ENCODE assay signal across 8 cellular contexts in the genomic region with DNA sequence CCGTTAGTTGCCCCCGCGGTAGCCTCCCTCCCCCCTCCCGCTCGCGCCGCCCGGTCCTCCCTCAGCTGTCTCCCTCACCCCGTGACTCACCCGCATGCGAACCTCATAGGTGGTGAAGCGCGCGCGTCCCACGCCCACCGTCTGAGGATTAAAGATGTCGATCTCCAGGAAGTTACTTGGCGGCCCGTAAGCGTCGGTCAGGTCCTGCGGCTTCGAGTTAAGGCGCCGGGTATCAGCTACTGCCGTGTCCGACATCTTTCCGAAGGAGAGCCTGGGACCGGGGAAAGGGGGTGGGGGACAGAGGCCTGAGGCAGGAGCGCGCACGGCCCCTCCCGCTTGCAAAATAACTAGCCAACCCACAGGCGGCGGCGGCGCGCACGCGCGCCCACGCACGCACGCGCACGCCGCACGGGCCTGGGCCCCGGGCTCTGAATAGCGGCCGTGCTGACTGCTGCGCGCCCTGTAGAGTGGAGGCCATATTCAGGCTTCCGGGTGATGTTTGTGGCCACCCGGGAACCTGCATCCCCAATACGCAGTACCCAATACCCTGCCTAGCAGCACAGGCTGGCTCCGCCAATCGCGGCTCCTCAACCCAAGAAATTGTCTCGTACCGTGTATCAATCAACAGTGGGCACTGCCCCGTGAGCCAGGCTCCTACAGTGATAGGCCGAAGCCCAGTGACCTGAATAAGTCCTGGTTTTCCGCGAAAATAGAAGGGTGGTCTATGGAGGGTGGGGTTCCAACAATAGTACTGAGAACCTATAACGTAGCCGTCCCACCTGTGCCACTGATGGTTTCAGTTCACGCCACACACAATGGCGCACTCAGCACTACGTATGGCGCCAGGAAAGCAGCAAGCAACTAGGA. TPM values are rescaled to one million over a fixed set of nuclear protein-coding genes. Genes with fewer than 3 reads are reported as not detected.
DNase-seq lines count a peak whose midpoint lies in the region; ATAC-seq and TF ChIP-seq lines count a peak whose summit lies in the region.

A gene (minus strand): TSS at position 283 of the 867 bp plus-strand sequence. CDS start 28 bp downstream, at position 255.

- H3K27ac Mint-ChIP-seq in naive thymus-derived CD4-positive, alpha-beta T cell, result peak within 1 kb of the TSS; percentile 90 to 98 (median 97)
- peak within 1 kb of the TSS; percentile 81 for H3K27ac Mint-ChIP-seq in stimulated activated memory B cell treated with anti-CD40 and anti-IgM and Interleukin-4, amounts not matched to agents 10 μg/mL and 1 μg/mL and 100 μg/mL, for 72 hours

- TF ChIP-seq CTCF in LNCaP clone FGC (IDR thresholded peaks at IDR 0.05; ENCODE audit: control insufficient read depth, extremely low read depth, insufficient read depth), result no peak

- H3K27me3 Mint-ChIP-seq in naive thymus-derived CD4-positive, alpha-beta T cell, result peaks cover 0 to 13% (median 0%) of the 10 kb centered on the region in 5 donors
- H3K27me3 Mint-ChIP-seq in stimulated activated memory B cell treated with anti-CD40 and anti-IgM and Interleukin-4, amounts not matched to agents 10 μg/mL and 1 μg/mL and 100 μg/mL, for 72 hours, result no peaks in the 10 kb centered on the region

- H3K27ac ChIP-seq in naive thymus-derived CD4-positive, alpha-beta T cell (ENCODE audit: low read depth, low read length), result peak within 1 kb of the TSS; percentile 86

- POLR2A ChIA-PET in naive thymus-derived CD4-positive, alpha-beta T cell (lab: Charles Lee), result interaction anchor here (0.6 to 2.4 kb wide), 14 partner anchors 10 to 471 kb away, joined by 3 to 12 read pairs (median 4); a partner anchor contains a TSS

- peaks cover 9 to 24% (median 18%) of the 10 kb centered on the region in 7 donors for H3K4me1 Mint-ChIP-seq in naive thymus-derived CD4-positive, alpha-beta T cell
- peaks cover 11% of the 10 kb centered on the region for H3K4me1 Mint-ChIP-seq in stimulated activated memory B cell treated with anti-CD40 and anti-IgM and Interleukin-4, amounts not matched to agents 10 μg/mL and 1 μg/mL and 100 μg/mL, for 72 hours

- H3K9me3 ChIP-seq in naive thymus-derived CD4-positive, alpha-beta T cell (ENCODE audit: control insufficient read depth in 2 of 3, low read length in 3 of 3), result no peaks in the 10 kb centered on the region

- peaks cover 0 to 3% (median 0%) of the 10 kb centered on the region in 11 donors for H3K9me3 Mint-ChIP-seq in naive thymus-derived CD4-positive, alpha-beta T cell
- H3K9me3 Mint-ChIP-seq in stimulated activated memory B cell treated with anti-CD40 and anti-IgM and Interleukin-4, amounts not matched to agents 10 μg/mL and 1 μg/mL and 100 μg/mL, for 72 hours, result no peaks in the 10 kb centered on the region

- DNase-seq in EL (peak; percentile 92), H4 (ENCODE audit: low spot score) (peak; percentile 93), LNCaP clone FGC (ENCODE audit: low read depth) (peak; percentile 90), RPMI8226 (peak; percentile 94), fibroblast of gingiva (ENCODE audit: low read depth) (peak; percentile 95)
- DNase-seq in activated T-helper 1 cell treated with anti-CD3 and anti-CD28 coated beads, Interleukin-2, amount 50 U/mL, for 16 hours (ENCODE audit: low read depth in 1 of 2, low spot score in 1 of 2), result peak; percentile 61 to 79
- peak; percentile 66 to 93 (median 88) for DNase-seq in naive thymus-derived CD4-positive, alpha-beta T cell

- intact Hi-C loops in naive thymus-derived CD4-positive, alpha-beta T cell (cut with micrococcal nuclease), result loop anchor here (1.0 to 10.0 kb wide), 12 partner anchors 27 to 1207 kb away; a partner anchor contains a TSS

- peak within 1 kb of the TSS; percentile 76 to 98 (median 94) for H3K4me3 Mint-ChIP-seq in naive thymus-derived CD4-positive, alpha-beta T cell
- H3K4me3 Mint-ChIP-seq in stimulated activated memory B cell treated with anti-CD40 and anti-IgM and Interleukin-4, amounts not matched to agents 10 μg/mL and 1 μg/mL and 100 μg/mL, for 72 hours, result peak within 1 kb of the TSS; percentile 87

- H3K36me3 ChIP-seq in naive thymus-derived CD4-positive, alpha-beta T cell (ENCODE audit: control insufficient read depth in 2 of 3, insufficient read depth in 3 of 3, low read length in 3 of 3), result peaks cover 0 to 6% (median 0%) of the 10 kb centered on the region in 3 experiments

- CTCF ChIA-PET in naive thymus-derived CD4-positive, alpha-beta T cell (lab: Charles Lee), result interaction anchor here (0.6 kb wide), 1 partner anchor 112 kb away, joined by 3 read pairs; no protein-coding TSS in a partner anchor

- peak within 1 kb of the TSS; percentile 76 for H3K4me3 ChIP-seq in LNCaP clone FGC (ENCODE audit: low read depth, low read length)
- H3K4me3 ChIP-seq in naive thymus-derived CD4-positive, alpha-beta T cell (ENCODE audit: low read length), result peak within 1 kb of the TSS; percentile 81

- H3K36me3 Mint-ChIP-seq in naive thymus-derived CD4-positive, alpha-beta T cell, result peaks cover 0 to 8% (median 0%) of the 10 kb centered on the region in 5 donors
- H3K36me3 Mint-ChIP-seq in stimulated activated memory B cell treated with anti-CD40 and anti-IgM and Interleukin-4, amounts not matched to agents 10 μg/mL and 1 μg/mL and 100 μg/mL, for 72 hours, result peaks cover 5% of the 10 kb centered on the region

- peak; percentile 99 for ATAC-seq in naive thymus-derived CD4-positive, alpha-beta T cell
- peak; percentile 100 for ATAC-seq in stimulated activated memory B cell treated with anti-CD40 and anti-IgM and Interleukin-4, amounts not matched to agents 10 μg/mL and 1 μg/mL and 100 μg/mL, for 72 hours

- no peaks in the 10 kb centered on the region for H3K27me3 ChIP-seq in naive thymus-derived CD4-positive, alpha-beta T cell (ENCODE audit: control insufficient read depth in 2 of 2, insufficient read depth in 2 of 2, low read length in 2 of 2)

- H3K4me1 ChIP-seq in naive thymus-derived CD4-positive, alpha-beta T cell (ENCODE audit: control insufficient read depth in 2 of 2, insufficient read depth in 2 of 2, low read length in 2 of 2), result peaks cover 0 to 4% of the 10 kb centered on the region in 2 donors

RNA-seq across cellular contexts. Expression of the gene that starts here (rescaled TPM):
- 62.4 and 77.0 TPM in 2 replicates for total RNA-seq in H4 (2014; rRNA removed; shearing (Covaris generic))
- 10 to 100 TPM; 19.0 to 41.6 (median 37.3) TPM for total RNA-seq in naive thymus-derived CD4-positive, alpha-beta T cell
- 1 to 10 TPM; 3.1 to 3.4 TPM for polyA plus RNA-seq in naive thymus-derived CD4-positive, alpha-beta T cell

Comparison
In these comparisons a context has a peak if more than half of its experiments do, and no peak if none do; other contexts are left out.
1. Peak in every context shown above with its lines: DNase-seq, ATAC-seq, H3K4me3 ChIP-seq and H3K27ac ChIP-seq.